9 cellular contexts compared by ENCODE assay signal in the genomic region with DNA sequence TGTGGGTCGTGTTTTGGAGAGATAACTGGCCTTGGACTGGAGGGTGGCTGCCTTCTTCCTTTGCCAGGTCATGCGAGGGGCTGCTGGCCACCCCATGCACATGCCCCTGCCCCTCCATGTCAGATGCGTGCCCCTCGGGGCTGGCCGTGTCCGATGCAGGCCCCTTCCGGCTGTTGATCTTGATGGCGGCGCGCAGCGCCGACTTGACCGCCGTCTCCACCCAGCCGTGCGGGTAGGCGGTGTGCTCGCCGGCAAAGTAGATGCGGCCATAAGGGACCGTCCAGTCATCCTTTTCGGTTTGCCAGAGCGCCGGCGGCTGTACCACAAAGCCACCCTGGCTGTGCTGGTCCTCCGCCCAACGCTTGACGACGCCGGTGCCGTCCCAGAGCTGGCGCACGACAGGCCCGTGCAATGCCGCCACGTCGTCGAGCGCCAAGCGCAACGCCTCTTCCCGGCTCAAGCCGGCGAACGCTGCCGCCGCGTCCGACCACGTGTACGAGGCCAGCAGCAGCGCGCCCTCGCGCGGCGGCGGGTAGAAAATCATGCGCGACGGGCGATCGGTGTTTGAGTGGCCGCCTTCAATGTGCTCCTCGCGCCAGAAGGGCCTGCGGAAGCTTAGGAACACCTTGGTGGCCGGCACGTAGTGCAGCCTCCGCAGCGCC. TPM values are rescaled to one million over a fixed set of nuclear protein-coding genes. Genes with fewer than 3 reads are reported as not detected.
A peak's percentile ranks its signal among the peaks of the same experiment; 100 is the strongest.
DNase-seq lines count a peak whose midpoint lies in the region; ATAC-seq, FAIRE-seq and TF ChIP-seq lines count a peak whose summit lies in the region.
"Had no signal": no experiment of that assay in that cellular context is flagged by ENCODE, and none has a peak within 500 bp of the region (broad histone marks: within the 10 kb centered on the region; RNA-seq: fewer than 3 reads in every experiment).

No MANE protein-coding gene starts in this region.

- H3K27me3 Mint-ChIP-seq in T-helper 17 cell, result no peaks in the 10 kb centered on the region

- no peaks in the 10 kb centered on the region for H3K9me3 ChIP-seq in T-helper 17 cell (ENCODE audit: control insufficient read depth, low read length, poor library complexity, severe bottlenecking)
- H3K9me3 ChIP-seq in iPS-18a (ENCODE audit: control insufficient read depth, low read depth, low read length), result no peaks in the 10 kb centered on the region
- no peaks in the 10 kb centered on the region for H3K9me3 ChIP-seq in spleen

- TF ChIP-seq POLR2A in spleen (IDR thresholded peaks at IDR 0.05), result no peak

- DNase-seq in GM19239 (ENCODE audit: insufficient read length, low spot score) (peak; percentile 74), T-helper 17 cell (peak; percentile 62 to 71 (median 63)), astrocyte of the hippocampus (ENCODE audit: low read depth, low spot score) (peak; percentile 89), spleen (peak; percentile 92), T1000 (lab: John Stamatoyannopoulos, UW) (no peak)

- H3K4me3 Mint-ChIP-seq in T-helper 17 cell, result peak overlapping the region; percentile 83

- peaks cover 33% of the 10 kb centered on the region for H3K4me1 Mint-ChIP-seq in T-helper 17 cell

- FAIRE-seq in GM19239 (lab: Jason Lieb, UNC), result peak; percentile 47
- FAIRE-seq: islet of Langerhans had no signal

- H3K9ac ChIP-seq in iPS-18a (ENCODE audit: low read length), result no peak overlapping the region

- TF ChIP-seq CTCF in spleen (IDR thresholded peaks at IDR 0.05 in 8 of 11, conservative IDR thresholded peaks at IDR 0.05 in 3 of 11), result peak; percentile 64 to 88 (median 83)

- H3K27ac ChIP-seq in iPS-18a (ENCODE audit: low read length) (no peak overlapping the region), spleen (peak overlapping the region in 4 of 8 donors; percentile 30 to 39 (median 32))

- peak overlapping the region; percentile 100 for H3K27ac Mint-ChIP-seq in T-helper 17 cell

- H3K4me3 ChIP-seq in iPS-18a (ENCODE audit: low read length), result peak overlapping the region; percentile 48
- peak overlapping the region; percentile 24 to 69 (median 46) for H3K4me3 ChIP-seq in spleen

- peaks cover 9% of the 10 kb centered on the region for H3K27me3 ChIP-seq in iPS-18a (ENCODE audit: control insufficient read depth, insufficient read depth, low read length)
- H3K27me3 ChIP-seq in spleen (replicated peaks in 1 of 7), result peaks cover 0 to 10% (median 0%) of the 10 kb centered on the region in 7 donors

- peaks cover 2% of the 10 kb centered on the region for H3K36me3 ChIP-seq in iPS-18a (ENCODE audit: control insufficient read depth, low read depth, low read length)
- H3K36me3 ChIP-seq in spleen, result peaks cover 0 to 46% (median 10%) of the 10 kb centered on the region in 6 donors

- H3K4me1 ChIP-seq in iPS-18a (ENCODE audit: control insufficient read depth, low read depth, low read length) (peaks cover 4% of the 10 kb centered on the region), spleen (peaks cover 0 to 43% (median 24%) of the 10 kb centered on the region in 6 donors)

- ATAC-seq in T-helper 17 cell (peak; percentile 61), HG02884 (IDR thresholded peaks at IDR 0.05; ENCODE audit: unreplicated experiment) (no peak), HG02678 (IDR thresholded peaks at IDR 0.05; ENCODE audit: unreplicated experiment) (no peak)

- intact Hi-C loops in spleen (cut with DNase I; ENCODE audit: low total_unique reads), result no loop called here

- peaks cover 5% of the 10 kb centered on the region for H3K36me3 Mint-ChIP-seq in T-helper 17 cell (ENCODE audit: low read depth)

- WGBS in spleen, 5 donors, result 27 to 90% (median 30%) methylated on average over 1 to 71 of the region's 71 CpGs

RNA-seq across cellular contexts. Expression of gene IL4I1, which starts 6.9 kb away (rescaled TPM):
- total RNA-seq in T-helper 17 cell, result 100 to 1,000 TPM in 1 of 2 donors, 10 to 100 TPM in 1; 47.8 to 107 TPM
- 10 to 100 TPM in 1 of 7 donors, 1 to 10 TPM in 6; 1.1 to 20.2 (median 2.8) TPM for total RNA-seq in spleen
- 1 to 10 TPM; 3.9 to 9.3 (median 6.4) TPM for polyA plus RNA-seq in spleen

RNA-seq across cellular contexts. Expression of gene TBC1D17, which starts 12.3 kb away (rescaled TPM):
- total RNA-seq in T-helper 17 cell (10 to 100 TPM; 44.1 to 57.3 TPM), spleen (10 to 100 TPM; 26.8 to 53.5 (median 38.2) TPM)
- 10 to 100 TPM; 20.8 to 39.8 (median 34.9) TPM for polyA plus RNA-seq in spleen

RNA-seq across cellular contexts. Expression of gene AKT1S1, which starts 12.7 kb away (rescaled TPM):
- total RNA-seq in T-helper 17 cell (10 to 100 TPM; 19.2 to 33.8 TPM), spleen (10 to 100 TPM in 6 of 7 donors, 1 to 10 TPM in 1; 8.7 to 27.8 (median 20.1) TPM)
- polyA plus RNA-seq in spleen, result 10 to 100 TPM; 11.6 to 24.8 (median 13.9) TPM

RNA-seq across cellular contexts. Expression of gene PNKP, which starts 22.4 kb away (rescaled TPM):
- total RNA-seq in T-helper 17 cell (100 to 1,000 TPM; 170 to 196 TPM), spleen (100 to 1,000 TPM in 5 of 7 donors, 10 to 100 TPM in 2; 80.9 to 203 (median 111) TPM)
- 100 to 1,000 TPM in 1 of 3 donors, 10 to 100 TPM in 2; 36.6 to 135 (median 66.2) TPM for polyA plus RNA-seq in spleen

RNA-seq across cellular contexts. Expression of gene PTOV1, which starts 38.9 kb away (rescaled TPM):
- total RNA-seq in T-helper 17 cell, result 100 to 1,000 TPM; 125 to 162 TPM
- total RNA-seq in spleen, result 100 to 1,000 TPM in 3 of 7 donors, 10 to 100 TPM in 4; 69.6 to 127 (median 98.4) TPM
- polyA plus RNA-seq in spleen, result 100 to 1,000 TPM in 1 of 3 donors, 10 to 100 TPM in 2; 61.4 to 120 (median 70.9) TPM
